ENCODE assay signal across 16 cellular contexts in genomic region chr10:102720775-102721301, GRCh38.
"Had no signal": no experiment of that assay in that cellular context is flagged by ENCODE, and none has a peak within 500 bp of the region (broad histone marks: within the 10 kb centered on the region; RNA-seq: fewer than 3 reads in every experiment).

No MANE protein-coding gene starts in this region.

- H3K27ac ChIP-seq: ascending aorta, gastroesophageal sphincter, heart right ventricle, uterus had no signal

- H3K27me3 ChIP-seq: ascending aorta, gastroesophageal sphincter, heart right ventricle, thyroid gland, uterus had no signal

- H3K4me1 ChIP-seq: ascending aorta, uterus had no signal

- ATAC-seq: gastroesophageal sphincter; heart right ventricle; left colon; natural killer cell treated with Interleukin-12 subunit alpha and Interleukin-12 subunit beta and Interleukin-15 and Interleukin-18, amount 100 ng/mL, for 72 hours; stimulated activated naive B cell treated with anti-CD40 and anti-IgM and Interleukin-4, amounts not matched to agents 10 μg/mL and 1 μg/mL and 100 μg/mL, for 72 hours had no signal

- H3K4me3 ChIP-seq: ascending aorta, gastroesophageal sphincter, heart right ventricle, thyroid gland, uterus had no signal

- H3K9me3 ChIP-seq: ascending aorta, gastroesophageal sphincter, heart right ventricle, thyroid gland, uterus had no signal

- DNase-seq: activated CD4-positive, alpha-beta T cell treated with anti-CD3 and anti-CD28 coated beads for 1 hour; activated CD4-positive, alpha-beta T cell treated with anti-CD3 and anti-CD28 coated beads, Interleukin-2, amount 50 U/mL, for 4 hours; activated naive CD4-positive, alpha-beta T cell treated with anti-CD3 and anti-CD28 coated beads, Interleukin-2, amount 10 ng/mL, durations not matched to agents 7 days and 5 days; activated T-cell treated with anti-CD3 and anti-CD28 coated beads for 4 hours; erythroblast; left colon; stimulated activated CD4-positive, alpha-beta T cell treated with anti-CD3 and anti-CD28 coated beads, Interleukin-2, amount 100 ng/mL, for 48 hours; stimulated activated naive B cell treated with anti-CD40 and anti-IgM and Interleukin-4, amounts not matched to agents 10 μg/mL and 1 μg/mL and 100 μg/mL, for 72 hours; T-helper 1 cell; T1000; thyroid gland; uterus had no signal

- H3K36me3 ChIP-seq: ascending aorta, gastroesophageal sphincter, heart right ventricle, thyroid gland, uterus had no signal
